ENCODE assay signal across 8 cellular contexts in genomic region chr10:97731346-97732051, GRCh38. TPM values are rescaled to one million over a fixed set of nuclear protein-coding genes. Genes with fewer than 3 reads are reported as not detected.
DNase-seq lines count a peak whose midpoint lies in the region; ATAC-seq and TF ChIP-seq lines count a peak whose summit lies in the region.

No MANE protein-coding gene starts in this region.

- no peaks in the 10 kb centered on the region for H3K27me3 ChIP-seq in GM23248 (replicated peaks; ENCODE audit: insufficient read depth)
- no peaks in the 10 kb centered on the region for H3K27me3 ChIP-seq in effector memory CD4-positive, alpha-beta T cell (replicated peaks; ENCODE audit: control insufficient read depth, insufficient read depth, low read length, poor library complexity, severe bottlenecking)

- no peak overlapping the region for H3K4me2 ChIP-seq in GM23248 (ENCODE audit: unreplicated experiment)

- H2AFZ ChIP-seq in GM23248 = no peak overlapping the region

- no peaks in the 10 kb centered on the region for H3K36me3 ChIP-seq in GM23248 (ENCODE audit: low read depth)
- no peaks in the 10 kb centered on the region for H3K36me3 ChIP-seq in effector memory CD4-positive, alpha-beta T cell (ENCODE audit: control insufficient read depth, insufficient read depth, low read length)

- peaks cover 12% of the 10 kb centered on the region for H3F3A ChIP-seq in GM23248 (ENCODE audit: insufficient read depth)

- H3K9me3 ChIP-seq in GM23248 (ENCODE audit: low read depth) = no peaks in the 10 kb centered on the region
- no peaks in the 10 kb centered on the region for H3K9me3 ChIP-seq in effector memory CD4-positive, alpha-beta T cell (ENCODE audit: control insufficient read depth, low read length)

- H4K20me1 ChIP-seq in GM23248 (ENCODE audit: insufficient read depth) = no peaks in the 10 kb centered on the region

- H3K4me3 Mint-ChIP-seq in mesothelial cell of epicardium = no peak overlapping the region
- no peak overlapping the region for H3K4me3 Mint-ChIP-seq in stimulated activated naive CD8-positive, alpha-beta T cell treated with anti-CD3 and anti-CD28 coated beads, Interleukin-15, amount 100 ng/mL, for 72 hours

- H3K9me3 Mint-ChIP-seq in mesothelial cell of epicardium = no peaks in the 10 kb centered on the region
- H3K9me3 Mint-ChIP-seq in stimulated activated naive CD8-positive, alpha-beta T cell treated with anti-CD3 and anti-CD28 coated beads, Interleukin-15, amount 100 ng/mL, for 72 hours = peaks cover 0 to 8% of the 10 kb centered on the region in 2 donors

- no peaks in the 10 kb centered on the region for H3K9me2 ChIP-seq in GM23248 (ENCODE audit: insufficient read depth)

- TF ChIP-seq CTCF in AG09309 (IDR thresholded peaks at IDR 0.05; ENCODE audit: control insufficient read depth, insufficient read depth, low read depth, low read length, missing control alignments) (peak; percentile 84), mesothelial cell of epicardium (IDR thresholded peaks at IDR 0.05; ENCODE audit: unreplicated experiment) (peak; percentile 61)

- 54 to 56% methylated on average over 9 of the region's 9 CpGs for whole genome bisulfite sequencing in GM23248 (ENCODE audit: low coverage in 1 of 2, low lambda C conversion rate in 2 of 2, missing lambda C conversion rate in 2 of 2), 2 experiments

- H3K27ac Mint-ChIP-seq in mesothelial cell of epicardium = no peak overlapping the region
- no peak overlapping the region for H3K27ac Mint-ChIP-seq in stimulated activated naive CD8-positive, alpha-beta T cell treated with anti-CD3 and anti-CD28 coated beads, Interleukin-15, amount 100 ng/mL, for 72 hours

- DNase-seq in AG09309 (ENCODE audit: low read depth) (no peak), GM23248 (peak; percentile 89), NCI-H345 (lab: John Stamatoyannopoulos, UW) (peak; percentile 43), mesothelial cell of epicardium (ENCODE audit: low spot score in 2 of 2, unreplicated experiment in 2 of 2) (peak in 1 of 2 experiments; percentile 74)
- DNase-seq in activated CD4-positive, alpha-beta T cell treated with anti-CD3 and anti-CD28 coated beads for 1 hour = peak; percentile 26
- peak; percentile 20 to 56 (median 33) for DNase-seq in effector memory CD4-positive, alpha-beta T cell
- peak; percentile 30 to 34 for DNase-seq in stimulated activated naive CD8-positive, alpha-beta T cell treated with anti-CD3 and anti-CD28 coated beads, Interleukin-15, amount 100 ng/mL, for 72 hours

- peaks cover 8% of the 10 kb centered on the region for H3K4me1 ChIP-seq in GM23248 (ENCODE audit: insufficient read depth)
- H3K4me1 ChIP-seq in effector memory CD4-positive, alpha-beta T cell (ENCODE audit: control insufficient read depth, insufficient read depth, low read length, poor library complexity, severe bottlenecking) = no peaks in the 10 kb centered on the region

- no peaks in the 10 kb centered on the region for H3K36me3 Mint-ChIP-seq in mesothelial cell of epicardium

- in situ Hi-C loops in GM23248 (cut with MboI) = no loop called here

- H3K79me2 ChIP-seq in GM23248 (ENCODE audit: insufficient read depth) = no peaks in the 10 kb centered on the region

- no peak overlapping the region for H3K4me3 ChIP-seq in AG09309 (ENCODE audit: control insufficient read depth, low read depth, low read length)
- H3K4me3 ChIP-seq in GM23248 = no peak overlapping the region
- no peak overlapping the region for H3K4me3 ChIP-seq in effector memory CD4-positive, alpha-beta T cell (ENCODE audit: insufficient read depth, low read depth, low read length, poor library complexity, severe bottlenecking)

- ATAC-seq in stimulated activated naive CD8-positive, alpha-beta T cell treated with anti-CD3 and anti-CD28 coated beads, Interleukin-15, amount 100 ng/mL, for 72 hours = peak; percentile 52
- no peak for ATAC-seq in GM21786 (IDR thresholded peaks at IDR 0.05; ENCODE audit: unreplicated experiment)

- no peak overlapping the region for H3K9ac ChIP-seq in GM23248

- H3K4me1 Mint-ChIP-seq in mesothelial cell of epicardium = no peaks in the 10 kb centered on the region
- peaks cover 10% of the 10 kb centered on the region for H3K4me1 Mint-ChIP-seq in stimulated activated naive CD8-positive, alpha-beta T cell treated with anti-CD3 and anti-CD28 coated beads, Interleukin-15, amount 100 ng/mL, for 72 hours

- peaks cover 11% of the 10 kb centered on the region for H3K27me3 Mint-ChIP-seq in mesothelial cell of epicardium (ENCODE audit: low read depth)
- peaks cover 7% of the 10 kb centered on the region for H3K27me3 Mint-ChIP-seq in stimulated activated naive CD8-positive, alpha-beta T cell treated with anti-CD3 and anti-CD28 coated beads, Interleukin-15, amount 100 ng/mL, for 72 hours

- no peak overlapping the region for H3K27ac ChIP-seq in GM23248
- H3K27ac ChIP-seq in effector memory CD4-positive, alpha-beta T cell (ENCODE audit: insufficient read depth, low read length, poor library complexity, severe bottlenecking) = no peak overlapping the region

RNA-seq across cellular contexts. Expression of gene ZFYVE27, which starts 5.4 kb away (rescaled TPM):
- 20.6 and 32.6 TPM in 2 replicates for total RNA-seq in GM23248 (2014; rRNA removed; shearing (Covaris generic))
- 15.9 and 17.2 TPM in 2 replicates for polyA plus RNA-seq in GM23248 (2016; fragmentation: Nextera tagmentation; extraction: Ambion mirVana)
- 39.6 to 40.7 TPM (median 39.9 TPM) in 3 replicates for total RNA-seq in mesothelial cell of epicardium

RNA-seq across cellular contexts. Expression of gene MARVELD1, which starts 18.0 kb away (rescaled TPM):
- 64.8 and 66.3 TPM in 2 replicates for total RNA-seq in GM23248 (2014; rRNA removed; shearing (Covaris generic))
- polyA plus RNA-seq in GM23248 (2016; fragmentation: Nextera tagmentation; extraction: Ambion mirVana) = 27.6 and 29.4 TPM in 2 replicates
- total RNA-seq in mesothelial cell of epicardium = 72.5 to 75.4 TPM (median 75.4 TPM) in 3 replicates

RNA-seq across cellular contexts. Expression of gene SFRP5, which starts 40.3 kb away (rescaled TPM):
- total RNA-seq in GM23248 (2014; rRNA removed; shearing (Covaris generic)) = not detected in 2 replicates
- polyA plus RNA-seq in GM23248 (2016; fragmentation: Nextera tagmentation; extraction: Ambion mirVana) = not detected in 2 replicates
- 0.69 to 1.1 TPM (median 0.86 TPM) in 3 replicates for total RNA-seq in mesothelial cell of epicardium

RNA-seq across cellular contexts. Expression of gene AVPI1, which starts 44.5 kb away (rescaled TPM):
- 13.4 and 33.8 TPM in 2 replicates for total RNA-seq in GM23248 (2014; rRNA removed; shearing (Covaris generic))
- 30.5 and 31.4 TPM in 2 replicates for polyA plus RNA-seq in GM23248 (2016; fragmentation: Nextera tagmentation; extraction: Ambion mirVana)
- total RNA-seq in mesothelial cell of epicardium = 7.8 to 9.0 TPM (median 7.9 TPM) in 3 replicates
